Comparison of ENCODE assay signal across 12 cellular contexts in the genomic region with DNA sequence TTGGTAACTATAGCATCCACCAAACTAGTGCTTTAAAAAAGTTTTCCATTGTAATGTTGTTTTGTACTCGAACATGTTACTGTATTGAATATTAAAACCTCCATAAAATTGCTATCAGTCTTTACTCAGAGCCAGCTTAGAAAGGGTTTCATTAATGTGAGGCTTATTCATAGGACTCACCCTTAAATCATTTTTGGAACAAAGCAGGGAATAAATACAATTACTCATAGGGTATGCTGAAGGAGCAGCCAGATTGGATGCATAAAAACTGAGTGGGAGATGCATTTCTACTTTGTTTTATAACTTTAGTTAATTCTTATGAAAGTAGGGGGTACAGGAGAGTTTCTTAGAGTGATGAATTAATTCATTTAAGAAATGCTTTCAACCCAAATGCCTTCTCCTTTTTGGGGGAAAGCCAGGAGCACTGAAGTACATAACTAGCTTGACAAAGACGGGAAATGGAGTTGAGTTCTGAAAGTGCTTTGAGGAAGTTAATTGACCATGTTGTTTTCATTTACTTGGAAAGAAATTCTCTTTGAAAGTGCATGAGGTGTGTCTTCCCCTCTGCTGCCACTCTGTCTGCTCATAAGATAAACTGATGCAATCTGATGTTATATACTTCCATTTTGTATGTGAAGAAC.
DNase-seq lines count a peak whose midpoint lies in the region; ATAC-seq and TF ChIP-seq lines count a peak whose summit lies in the region.
"Had no signal": no experiment of that assay in that cellular context is flagged by ENCODE, and none has a peak within 500 bp of the region (broad histone marks: within the 10 kb centered on the region; RNA-seq: fewer than 3 reads in every experiment).

No MANE protein-coding gene starts in this region.

- H3K27ac ChIP-seq in substantia nigra (ENCODE audit: low read depth, low read length, poor library complexity, severe bottlenecking) = no peak overlapping the region

- H3K36me3 Mint-ChIP-seq in activated T-helper 17 cell treated with anti-CD3 and anti-CD28 coated beads, Interleukin-2, amount 50 U/mL, for 72 hours (ENCODE audit: low read depth) = no peaks in the 10 kb centered on the region
- H3K36me3 Mint-ChIP-seq: stimulated activated effector memory CD8-positive, alpha-beta T cell treated with anti-CD3 and anti-CD28 coated beads, Interleukin-12 subunit alpha, Interleukin-12 subunit beta, amount 100 ng/mL, for 72 hours; T-cell had no signal

- no peak overlapping the region for H3K4me3 ChIP-seq in NB4 (ENCODE audit: low read depth, low read length)

- TF ChIP-seq CTCF in NB4 (IDR thresholded peaks at IDR 0.05; ENCODE audit: low read depth, low read length) = no peak

- H3K27ac Mint-ChIP-seq in activated T-helper 17 cell treated with anti-CD3 and anti-CD28 coated beads, Interleukin-2, amount 50 U/mL, for 72 hours = no peak overlapping the region
- H3K27ac Mint-ChIP-seq: activated T-helper 2 cell treated with anti-CD3 and anti-CD28 coated beads, Interferon-gamma antibody, Interleukin-2, Interleukin-4, amounts not matched to agents 10 μg/mL and 5 μg/mL and 100 μg/mL, durations not matched to agents 14 hours and 24 hours and 36 hours; stimulated activated effector memory CD8-positive, alpha-beta T cell treated with anti-CD3 and anti-CD28 coated beads, Interleukin-12 subunit alpha, Interleukin-12 subunit beta, amount 100 ng/mL, for 72 hours; T-cell had no signal

- DNase-seq in NB4 (ENCODE audit: low read depth) (peak; percentile 12), renal cortical epithelial cell (ENCODE audit: low read depth) (peak; percentile 97), NCI-H748 (lab: John Stamatoyannopoulos, UW; ENCODE audit: unreplicated experiment) (no peak), substantia nigra (lab: John Stamatoyannopoulos, UW) (no peak)
- DNase-seq: cortex of kidney, NCI-H2107, T-cell had no signal

- no peak for TF ChIP-seq POLR2A in NB4 (IDR thresholded peaks at IDR 0.05; ENCODE audit: extremely low read depth, insufficient read length)

- ATAC-seq in GM18502 (IDR thresholded peaks at IDR 0.05; ENCODE audit: poor library complexity, unreplicated experiment) (peak; percentile 57), esophagus mucosa (peak; percentile 38)
- ATAC-seq in activated T-helper 17 cell treated with anti-CD3 and anti-CD28 coated beads, Interleukin-2, amount 50 U/mL, for 72 hours (replicated peaks) = no peak
- ATAC-seq: stimulated activated effector memory CD8-positive, alpha-beta T cell treated with anti-CD3 and anti-CD28 coated beads, Interleukin-12 subunit alpha, Interleukin-12 subunit beta, amount 100 ng/mL, for 72 hours; T-cell had no signal

- H3K4me1 Mint-ChIP-seq in activated T-helper 17 cell treated with anti-CD3 and anti-CD28 coated beads, Interleukin-2, amount 50 U/mL, for 72 hours = no peaks in the 10 kb centered on the region
- H3K4me1 Mint-ChIP-seq: stimulated activated effector memory CD8-positive, alpha-beta T cell treated with anti-CD3 and anti-CD28 coated beads, Interleukin-12 subunit alpha, Interleukin-12 subunit beta, amount 100 ng/mL, for 72 hours had no signal

- no peaks in the 10 kb centered on the region for H3K9me3 Mint-ChIP-seq in activated T-helper 17 cell treated with anti-CD3 and anti-CD28 coated beads, Interleukin-2, amount 50 U/mL, for 72 hours
- H3K9me3 Mint-ChIP-seq: activated T-helper 2 cell treated with anti-CD3 and anti-CD28 coated beads, Interferon-gamma antibody, Interleukin-2, Interleukin-4, amounts not matched to agents 10 μg/mL and 5 μg/mL and 100 μg/mL, durations not matched to agents 14 hours and 24 hours and 36 hours; stimulated activated effector memory CD8-positive, alpha-beta T cell treated with anti-CD3 and anti-CD28 coated beads, Interleukin-12 subunit alpha, Interleukin-12 subunit beta, amount 100 ng/mL, for 72 hours; T-cell had no signal

- peaks cover 8% of the 10 kb centered on the region for H3K27me3 Mint-ChIP-seq in activated T-helper 17 cell treated with anti-CD3 and anti-CD28 coated beads, Interleukin-2, amount 50 U/mL, for 72 hours

- no peak overlapping the region for H3K4me3 Mint-ChIP-seq in activated T-helper 17 cell treated with anti-CD3 and anti-CD28 coated beads, Interleukin-2, amount 50 U/mL, for 72 hours
- H3K4me3 Mint-ChIP-seq: stimulated activated effector memory CD8-positive, alpha-beta T cell treated with anti-CD3 and anti-CD28 coated beads, Interleukin-12 subunit alpha, Interleukin-12 subunit beta, amount 100 ng/mL, for 72 hours; T-cell had no signal

Comparison
In these comparisons a context has a peak if more than half of its experiments do, and no peak if none do; other contexts are left out.
1. DNase-seq: peak in NB4 (single experiment) and renal cortical epithelial cell (single experiment); none in NCI-H748 (single experiment) and substantia nigra (0 of 49).